Comparison of ENCODE assay signal across 9 cellular contexts in the genomic region with DNA sequence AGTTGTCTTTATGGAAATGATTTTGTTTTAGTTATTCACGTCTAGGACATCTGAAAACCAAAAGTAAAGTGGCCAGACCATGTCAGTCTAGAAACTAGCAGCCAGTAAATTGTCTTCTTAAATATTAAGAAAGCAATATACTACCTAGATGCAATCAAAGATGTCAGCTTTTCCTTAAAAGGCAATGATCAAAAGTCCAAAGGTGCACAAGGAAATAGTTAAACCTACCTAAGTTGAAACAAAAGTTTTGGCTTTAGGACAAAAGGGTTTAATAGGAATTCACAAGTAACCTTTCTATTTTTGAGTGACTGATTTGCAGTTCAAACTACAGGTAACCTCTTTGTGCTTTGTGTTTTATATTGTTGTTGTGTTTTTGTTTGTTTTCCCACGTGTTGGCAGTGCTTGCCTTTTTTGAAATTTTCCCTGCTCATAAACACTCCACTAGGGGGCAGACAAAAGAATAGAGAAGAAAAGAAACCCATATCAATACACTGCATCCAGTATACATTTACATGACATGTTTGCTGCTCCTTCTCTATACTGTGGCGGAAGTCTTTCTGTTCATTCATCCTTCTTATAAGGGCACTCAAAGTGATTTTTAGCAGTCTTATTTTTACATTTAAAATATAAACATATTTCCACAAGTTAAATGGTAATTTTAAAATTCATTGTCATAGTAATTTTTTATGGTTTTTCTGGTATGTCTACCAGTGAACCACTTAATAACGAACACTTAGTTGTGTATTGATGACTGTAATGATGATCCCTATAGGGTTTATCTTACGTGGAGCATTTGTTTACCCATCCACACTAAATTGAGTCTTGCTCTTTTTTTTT.
DNase-seq lines count a peak whose midpoint lies in the region; ATAC-seq and TF ChIP-seq lines count a peak whose summit lies in the region.
"Had no signal": no experiment of that assay in that cellular context is flagged by ENCODE, and none has a peak within 500 bp of the region (broad histone marks: within the 10 kb centered on the region; RNA-seq: fewer than 3 reads in every experiment).

No MANE protein-coding gene starts in this region.

- DNase-seq in SIG-M5 treated with dmso at 0.1 percent for 504 hours (lab: John Stamatoyannopoulos, UW; ENCODE audit: unreplicated experiment): peak; percentile 41
- DNase-seq in SIG-M5 (lab: John Stamatoyannopoulos, UW): no peak
- peak; percentile 53 for DNase-seq in NCI-H1105 treated with DMSO at 0.1 percent for 48 hours (lab: John Stamatoyannopoulos, UW)
- peak; percentile 19 to 29 (median 23) for DNase-seq in immature natural killer cell
- no peak for DNase-seq in thyroid gland
- DNase-seq: activated naive CD8-positive, alpha-beta T cell treated with anti-CD3 and anti-CD28 coated beads, Interleukin-2, amount 10 ng/mL, durations not matched to agents 7 days and 5 days had no signal

- H3K4me1 Mint-ChIP-seq in immature natural killer cell: peaks cover 10 to 31% of the 10 kb centered on the region in 2 donors

- TF ChIP-seq CTCF in WI38 (IDR thresholded peaks at IDR 0.05; ENCODE audit: low read depth, low read length): peak; percentile 44
- peak in 5 of 6 experiments; percentile 32 to 70 (median 50) for TF ChIP-seq CTCF in thyroid gland (IDR thresholded peaks at IDR 0.05)

- H3K4me3 ChIP-seq in WI38 (ENCODE audit: low read depth, low read length) (no peak overlapping the region), thyroid gland (replicated peaks in 1 of 3) (no peak overlapping the region)

- peaks cover 0 to 2% (median 2%) of the 10 kb centered on the region in 3 donors for H3K27me3 Mint-ChIP-seq in immature natural killer cell (ENCODE audit: low read depth in 3 of 3)

- H3K4me1 ChIP-seq in thyroid gland: peaks cover 17 to 29% of the 10 kb centered on the region in 2 donors

- H3K27me3 ChIP-seq in thyroid gland: no peaks in the 10 kb centered on the region

- no peak overlapping the region for H3K27ac Mint-ChIP-seq in immature natural killer cell
- H3K27ac Mint-ChIP-seq: activated naive CD8-positive, alpha-beta T cell treated with anti-CD3 and anti-CD28 coated beads, Interleukin-2, amount 10 ng/mL, durations not matched to agents 7 days and 5 days had no signal

- H3K36me3 Mint-ChIP-seq in immature natural killer cell: no peaks in the 10 kb centered on the region
- H3K36me3 Mint-ChIP-seq: activated naive CD8-positive, alpha-beta T cell treated with anti-CD3 and anti-CD28 coated beads, Interleukin-2, amount 10 ng/mL, durations not matched to agents 7 days and 5 days had no signal

- no peak for TF ChIP-seq POLR2A in thyroid gland (IDR thresholded peaks at IDR 0.05)

- ATAC-seq in GM21825 (IDR thresholded peaks at IDR 0.05; ENCODE audit: unreplicated experiment) (peak; percentile 39), HG03108 (IDR thresholded peaks at IDR 0.05; ENCODE audit: unreplicated experiment) (no peak)

- H3K9me3 ChIP-seq in thyroid gland: no peaks in the 10 kb centered on the region

- WGBS in thyroid gland, 2 donors: 76 to 77% methylated on average over 5 of the region's 5 CpGs

- H3K4me3 Mint-ChIP-seq in immature natural killer cell: no peak overlapping the region
- H3K4me3 Mint-ChIP-seq: activated naive CD8-positive, alpha-beta T cell treated with anti-CD3 and anti-CD28 coated beads, Interleukin-2, amount 10 ng/mL, durations not matched to agents 7 days and 5 days had no signal

- H3K36me3 ChIP-seq in thyroid gland: no peaks in the 10 kb centered on the region

- intact Hi-C loops in thyroid gland (cut with DNase I): loop anchor here (10.0 kb wide), 1 partner anchor 65 kb away; a partner anchor contains a TSS

- H3K27ac ChIP-seq in thyroid gland: no peak overlapping the region

- no peaks in the 10 kb centered on the region for H3K9me3 Mint-ChIP-seq in immature natural killer cell
- H3K9me3 Mint-ChIP-seq: activated naive CD8-positive, alpha-beta T cell treated with anti-CD3 and anti-CD28 coated beads, Interleukin-2, amount 10 ng/mL, durations not matched to agents 7 days and 5 days had no signal

Comparison
In these comparisons a context has a peak if more than half of its experiments do, and no peak if none do; other contexts are left out.
1. DNase-seq: peak in SIG-M5 treated with dmso at 0.1 percent for 504 hours (single experiment), NCI-H1105 treated with DMSO at 0.1 percent for 48 hours (single experiment) and immature natural killer cell (3 of 3); none in SIG-M5 (single experiment) and thyroid gland (0 of 2).